In genomic region chr17:80130992-80131391, GRCh38 we compare ENCODE assay signal across 19 cellular contexts. TPM values are rescaled to one million over a fixed set of nuclear protein-coding genes. Genes with fewer than 3 reads are reported as not detected.
A peak's percentile ranks its signal among the peaks of the same experiment; 100 is the strongest.
DNase-seq lines count a peak whose midpoint lies in the region; ATAC-seq, FAIRE-seq and TF ChIP-seq lines count a peak whose summit lies in the region.
"Had no signal": no experiment of that assay in that cellular context is flagged by ENCODE, and none has a peak within 500 bp of the region (broad histone marks: within the 10 kb centered on the region; RNA-seq: fewer than 3 reads in every experiment).

No MANE protein-coding gene starts in this region.

- no peak for TF ChIP-seq POLR2A in HepG2 (IDR thresholded peaks at IDR 0.05; ENCODE audit: insufficient read depth in 1 of 2, low read depth in 2 of 2, low read length in 2 of 2)

- H2AFZ ChIP-seq in H9 (ENCODE audit: low read length), result no peak overlapping the region
- no peak overlapping the region for H2AFZ ChIP-seq in HepG2 (ENCODE audit: low read length)
- H2AFZ ChIP-seq: GM23248 had no signal

- H3K4ac ChIP-seq in H9 (ENCODE audit: low read depth, low read length), result no peak overlapping the region

- no peak overlapping the region for H2BK20ac ChIP-seq in H9 (ENCODE audit: low read depth, low read length, poor library complexity, severe bottlenecking)

- H3K27ac ChIP-seq in H9 (ENCODE audit: insufficient read length, low read depth, low read length) (no peak overlapping the region), HepG2 (ENCODE audit: extremely low read length, insufficient read depth, low read length) (no peak overlapping the region)
- H3K27ac ChIP-seq: GM23248 had no signal

- FAIRE-seq in HepG2 (lab: Jason Lieb, UNC), result peak; percentile 63
- FAIRE-seq: A204.1, D721Med, GM12891, GM19239 had no signal

- no peak overlapping the region for H4K8ac ChIP-seq in H9 (replicated peaks; ENCODE audit: insufficient read length, low read depth, low read length)

- no peak overlapping the region for H4K91ac ChIP-seq in H9 (ENCODE audit: insufficient read length, low read depth, low read length)

- H3K36me3 ChIP-seq in HepG2 (replicated peaks in 1 of 2; ENCODE audit: control insufficient read depth in 1 of 2, insufficient read depth in 2 of 2, low read length in 2 of 2), result peaks cover 16 to 29% of the 10 kb centered on the region in 2 experiments; a peak in 4 of 5 replicates

- TF ChIP-seq EP300 in HepG2 (IDR thresholded peaks at IDR 0.05; ENCODE audit: low read depth in 2 of 2, low read length in 2 of 2) (no peak), HepG2 (CRISPR knock-in tag; IDR thresholded peaks at IDR 0.05; ENCODE audit: borderline replicate concordance) (no peak)

- H4K20me1 ChIP-seq in H9 (ENCODE audit: control insufficient read depth, insufficient read depth, insufficient read length) (no peaks in the 10 kb centered on the region), HepG2 (ENCODE audit: insufficient read depth, low read length) (no peaks in the 10 kb centered on the region)

- peaks cover under 1% of the 10 kb centered on the region; the same call in 1 of the 2 replicates for H3K27me3 Mint-ChIP-seq in H9 (ENCODE audit: low read depth)

- H3K14ac ChIP-seq in H9 (ENCODE audit: insufficient read depth, low read length), result no peak overlapping the region

- DNase-seq in H9 (no peak), LNCaP clone FGC (ENCODE audit: low read depth) (peak; percentile 82), HepG2 (ENCODE audit: low spot score) (peak; percentile 59), sciatic nerve (ENCODE audit: low spot score) (peak; percentile 17)
- no peak for DNase-seq in activated naive CD4-positive, alpha-beta T cell treated with anti-CD3 and anti-CD28 coated beads, Interleukin-2, amount 50 U/mL, for 72 hours (ENCODE audit: low spot score in 2 of 2)
- DNase-seq in activated CD4-positive, alpha-beta T cell treated with anti-CD3 and anti-CD28 coated beads, Interleukin-2, amount 50 U/mL, for 48 hours, result no peak
- DNase-seq in stimulated activated CD4-positive, alpha-beta T cell treated with anti-CD3 and anti-CD28 coated beads, Interleukin-2, amount 100 ng/mL, for 48 hours, result no peak
- DNase-seq: ACHN; BE2C; C1 segment of cervical spinal cord; Caco-2; CD4-positive, alpha-beta T cell; GM23248; HFFc6 had no signal

- H3K56ac ChIP-seq in H9 (ENCODE audit: insufficient read length, low read depth, low read length), result no peak overlapping the region

- no peak overlapping the region for H2AK5ac ChIP-seq in H9 (ENCODE audit: insufficient read length, low read length)

- ATAC-seq in HepG2 (peak; percentile 61), sciatic nerve (no peak)
- no peak for ATAC-seq in activated naive CD4-positive, alpha-beta T cell treated with anti-CD3 and anti-CD28 coated beads, Interleukin-2, amount 50 U/mL, for 72 hours
- ATAC-seq: HCT116 had no signal

- peaks cover 18 to 35% (median 33%) of the 10 kb centered on the region in 3 experiments; a peak in 6 of 7 replicates for H3K36me3 Mint-ChIP-seq in H9 (ENCODE audit: insufficient read depth in 1 of 3, low read depth in 3 of 3)
- H3K36me3 Mint-ChIP-seq in activated naive CD4-positive, alpha-beta T cell treated with anti-CD3 and anti-CD28 coated beads, Interleukin-2, amount 50 U/mL, for 72 hours, result peaks cover 7 to 27% of the 10 kb centered on the region in 2 donors

- no CpG with 5 or more reads among the region's 3 CpGs for WGBS in H9 (ENCODE audit: extremely low coverage, insufficient read length, low lambda C conversion rate)
- 18% methylated on average over 3 of the region's 3 CpGs for WGBS in HepG2 (ENCODE audit: low lambda C conversion rate)

- peaks cover 15 to 23% of the 10 kb centered on the region in 2 experiments for H3K4me1 Mint-ChIP-seq in H9

- no peak overlapping the region for H3T11ph ChIP-seq in H9 (ENCODE audit: low read length)

- H2BK12ac ChIP-seq in H9 (ENCODE audit: insufficient read length, low read depth, low read length), result no peak overlapping the region

- H3K9me3 ChIP-seq in H9 (ENCODE audit: control insufficient read depth, low read depth, low read length) (no peaks in the 10 kb centered on the region), HepG2 (ENCODE audit: low read length) (no peaks in the 10 kb centered on the region)
- H3K9me3 ChIP-seq: BE2C, Caco-2 had no signal

- CTCF ChIA-PET in HepG2 (lab: Yijun Ruan, JAX; ENCODE audit: low intra/inter-chr PET ratio, low total read pairs), result no interaction called here

- intact Hi-C loops in HepG2 (cut with micrococcal nuclease; ENCODE audit: unreplicated experiment), result no loop called here
- intact Hi-C loops in sciatic nerve (cut with DNase I), result no loop called here

- H3K4me2 ChIP-seq in H9 (ENCODE audit: insufficient read depth, insufficient read length, low read length), result no peak overlapping the region
- H3K4me2 ChIP-seq in HepG2 (ENCODE audit: low read depth, low read length), result peak overlapping the region; percentile 33

- TF ChIP-seq CTCF in H9 (conservative IDR thresholded peaks at IDR 0.05) (no peak), LNCaP clone FGC (IDR thresholded peaks at IDR 0.05; ENCODE audit: control insufficient read depth, extremely low read depth, insufficient read depth) (no peak), HepG2 (CRISPR knock-in tag; IDR thresholded peaks at IDR 0.05) (no peak)

- no peaks in the 10 kb centered on the region for H3K9me3 Mint-ChIP-seq in H9
- H3K9me3 Mint-ChIP-seq in activated naive CD4-positive, alpha-beta T cell treated with anti-CD3 and anti-CD28 coated beads, Interleukin-2, amount 50 U/mL, for 72 hours, result no peaks in the 10 kb centered on the region
- H3K9me3 Mint-ChIP-seq: CD4-positive, alpha-beta T cell; HFFc6 had no signal

- H3K4me3 Mint-ChIP-seq in H9, result no peak overlapping the region
- H3K4me3 Mint-ChIP-seq: CD4-positive, alpha-beta T cell; HFFc6 had no signal

- no peak for TF ChIP-seq RAD21 in HepG2 (CRISPR knock-in tag; IDR thresholded peaks at IDR 0.05)

- no peak overlapping the region for H2BK15ac ChIP-seq in H9 (ENCODE audit: low read depth, low read length)

- H3K9ac ChIP-seq in H9 (ENCODE audit: extremely low read depth, insufficient read length, low read length), result no peak overlapping the region
- H3K9ac ChIP-seq in HepG2 (ENCODE audit: insufficient read depth, low read depth, low read length), result no peak overlapping the region
- H3K9ac ChIP-seq: GM23248 had no signal

- no peak overlapping the region for H3K18ac ChIP-seq in H9 (ENCODE audit: insufficient read length, low read depth, low read length)

- no peak overlapping the region for H2BK5ac ChIP-seq in H9 (ENCODE audit: insufficient read length, low read length)

- BruUV-seq in HepG2 (replicated peaks; lab: Mats Ljungman, UMichigan), result no TSS peak

- no peaks in the 10 kb centered on the region; the same call in 1 of the 2 replicates for H3K4me1 ChIP-seq in H9 (ENCODE audit: insufficient read depth, low read length)
- peaks cover 24% of the 10 kb centered on the region for H3K4me1 ChIP-seq in HepG2 (ENCODE audit: insufficient read depth, low read length)
- H3K4me1 ChIP-seq: BE2C, Caco-2 had no signal

- no peak overlapping the region for H3K4me3 ChIP-seq in LNCaP clone FGC (ENCODE audit: low read depth, low read length)
- no peak overlapping the region for H3K4me3 ChIP-seq in HepG2 (replicated peaks in 1 of 3; ENCODE audit: insufficient read depth in 1 of 3, low read depth in 2 of 3, low read length in 3 of 3)
- H3K4me3 ChIP-seq: GM23248 had no signal

- no peak overlapping the region for H3K23ac ChIP-seq in H9 (ENCODE audit: insufficient read length, low read depth, low read length)

- no peaks in the 10 kb centered on the region for H3K79me2 ChIP-seq in H9 (ENCODE audit: insufficient read depth, low read length)
- H3K79me2 ChIP-seq in HepG2 (ENCODE audit: insufficient read depth, low read length), result no peaks in the 10 kb centered on the region

- H2BK120ac ChIP-seq in H9 (ENCODE audit: low read depth, low read length, poor library complexity, severe bottlenecking), result no peak overlapping the region

- no peaks in the 10 kb centered on the region for H3K23me2 ChIP-seq in H9 (ENCODE audit: insufficient read length, low read depth, low read length, poor library complexity, severe bottlenecking)

- POLR2A ChIA-PET in HepG2 (lab: Yijun Ruan, JAX), result interaction anchor here (0.6 to 2.9 kb wide), 2 partner anchors 29 to 388 kb away, joined by 3 to 8 read pairs; partner anchors contain the start of gene GAA

- peak overlapping the region in 2 of 3 experiments; percentile 27 to 68; a peak in 4 of 7 replicates for H3K27ac Mint-ChIP-seq in H9
- no peak overlapping the region for H3K27ac Mint-ChIP-seq in activated naive CD4-positive, alpha-beta T cell treated with anti-CD3 and anti-CD28 coated beads, Interleukin-2, amount 50 U/mL, for 72 hours
- H3K27ac Mint-ChIP-seq: CD4-positive, alpha-beta T cell; HFFc6 had no signal

- in situ Hi-C loops in HepG2 (cut with HindIII; ENCODE audit: extremely low pct_ligation_motif_present, low pct_unique_long_range_greater_than_20kb), result no loop called here

- H3K27me3 ChIP-seq in H9 (ENCODE audit: insufficient read depth, low read length) (no peaks in the 10 kb centered on the region), HepG2 (ENCODE audit: control insufficient read depth in 1 of 2, insufficient read depth in 2 of 2, low read length in 2 of 2) (no peaks in the 10 kb centered on the region; a peak in 1 of 5 replicates)
- H3K27me3 ChIP-seq: BE2C had no signal

- no peak overlapping the region for H4K5ac ChIP-seq in H9 (ENCODE audit: insufficient read length, low read depth, low read length)

- no peaks in the 10 kb centered on the region for H3K79me1 ChIP-seq in H9 (ENCODE audit: insufficient read depth, low read depth, low read length, poor library complexity, severe bottlenecking)

RNA-seq across cellular contexts. Expression of gene EIF4A3, which starts 15.9 kb away (rescaled TPM):
- total RNA-seq in H9 (2021) (162 and 168 TPM in 2 replicates), HepG2 (2016; rRNA removed; fragmentation: Illumina TruSeq; extraction: Trizol) (187 and 239 TPM in 2 replicates), sciatic nerve (66.0 TPM)
- 22.3 and 28.3 TPM in 2 replicates for total RNA-seq in HepG2 (2016; cell fraction: cytosol; rRNA removed; fragmentation: Illumina TruSeq; extraction: Trizol; ENCODE audit: low read depth)
- 185 and 243 TPM in 2 replicates for total RNA-seq in HepG2 (2016; cell fraction: insoluble cytoplasmic fraction; rRNA removed; fragmentation: Illumina TruSeq; extraction: Trizol)
- 36.4 and 40.0 TPM in 2 replicates for total RNA-seq in HepG2 (2016; cell fraction: membrane; rRNA removed; fragmentation: Illumina TruSeq; extraction: Trizol)
- 83.4 and 83.5 TPM in 2 replicates for total RNA-seq in HepG2 (2016; cell fraction: nucleus; rRNA removed; fragmentation: Illumina TruSeq; extraction: Trizol)
- 121 and 145 TPM in 2 replicates for polyA plus RNA-seq in HepG2 (2011; rRNA removed)
- 103 and 117 TPM in 2 replicates for polyA plus RNA-seq in HepG2 (2011; cell fraction: cytosol; rRNA removed)
- polyA plus RNA-seq in HepG2 (2011; cell fraction: nucleus; rRNA removed), result 77.0 and 103 TPM in 2 replicates
- polyA plus RNA-seq in HepG2 (2012), result 104 and 124 TPM in 2 replicates
- polyA plus RNA-seq in HepG2 (2016; cell fraction: cytosol; fragmentation: Illumina TruSeq; extraction: Trizol; ENCODE audit: low read depth), result 8.3 and 9.0 TPM in 2 replicates
- polyA plus RNA-seq in HepG2 (2016; cell fraction: insoluble cytoplasmic fraction; fragmentation: Illumina TruSeq; extraction: Trizol; ENCODE audit: low read depth), result 233 and 236 TPM in 2 replicates
- polyA plus RNA-seq in HepG2 (2016; cell fraction: membrane; fragmentation: Illumina TruSeq; extraction: Trizol; ENCODE audit: low read depth), result 19.8 and 20.6 TPM in 2 replicates
- polyA plus RNA-seq in HepG2 (2016; cell fraction: nucleus; fragmentation: Illumina TruSeq; extraction: Trizol; ENCODE audit: insufficient read depth, low read depth), result 120 and 131 TPM in 2 replicates
- 54.2 and 110 TPM in 2 replicates for polyA minus RNA-seq in HepG2 (2011; rRNA and poly(A)+ RNA removed; ENCODE audit: low replicate concordance)
- 55.3 and 55.4 TPM in 2 replicates for polyA minus RNA-seq in HepG2 (2011; cell fraction: cytosol; rRNA and poly(A)+ RNA removed)
- 61.8 and 65.1 TPM in 2 replicates for polyA minus RNA-seq in HepG2 (2011; cell fraction: nucleus; rRNA and poly(A)+ RNA removed)
- total RNA-seq in activated naive CD4-positive, alpha-beta T cell treated with anti-CD3 and anti-CD28 coated beads, Interleukin-2, amount 50 U/mL, for 72 hours, result 100 to 1,000 TPM; 105 to 144 TPM

RNA-seq across cellular contexts. Expression of gene GAA, which starts 29.6 kb away (rescaled TPM):
- 28.9 and 30.3 TPM in 2 replicates for total RNA-seq in H9 (2021)
- total RNA-seq in HepG2 (2016; rRNA removed; fragmentation: Illumina TruSeq; extraction: Trizol), result 13.4 and 36.4 TPM in 2 replicates
- 13.8 and 16.4 TPM in 2 replicates for total RNA-seq in HepG2 (2016; cell fraction: cytosol; rRNA removed; fragmentation: Illumina TruSeq; extraction: Trizol; ENCODE audit: low read depth)
- total RNA-seq in HepG2 (2016; cell fraction: insoluble cytoplasmic fraction; rRNA removed; fragmentation: Illumina TruSeq; extraction: Trizol), result 12.1 and 36.9 TPM in 2 replicates
- 20.3 and 20.7 TPM in 2 replicates for total RNA-seq in HepG2 (2016; cell fraction: membrane; rRNA removed; fragmentation: Illumina TruSeq; extraction: Trizol)
- 47.6 and 57.6 TPM in 2 replicates for total RNA-seq in HepG2 (2016; cell fraction: nucleus; rRNA removed; fragmentation: Illumina TruSeq; extraction: Trizol)
- 21.6 and 23.6 TPM in 2 replicates for polyA plus RNA-seq in HepG2 (2011; rRNA removed)
- 16.3 and 29.8 TPM in 2 replicates for polyA plus RNA-seq in HepG2 (2011; cell fraction: cytosol; rRNA removed)
- 231 and 320 TPM in 2 replicates for polyA plus RNA-seq in HepG2 (2011; cell fraction: nucleus; rRNA removed)
- 50.7 and 73.8 TPM in 2 replicates for polyA plus RNA-seq in HepG2 (2012)
- polyA plus RNA-seq in HepG2 (2016; cell fraction: cytosol; fragmentation: Illumina TruSeq; extraction: Trizol; ENCODE audit: low read depth), result 11.3 and 13.9 TPM in 2 replicates
- polyA plus RNA-seq in HepG2 (2016; cell fraction: insoluble cytoplasmic fraction; fragmentation: Illumina TruSeq; extraction: Trizol; ENCODE audit: low read depth), result 16.7 and 22.9 TPM in 2 replicates
- polyA plus RNA-seq in HepG2 (2016; cell fraction: membrane; fragmentation: Illumina TruSeq; extraction: Trizol; ENCODE audit: low read depth), result 13.9 and 14.3 TPM in 2 replicates
- 136 and 145 TPM in 2 replicates for polyA plus RNA-seq in HepG2 (2016; cell fraction: nucleus; fragmentation: Illumina TruSeq; extraction: Trizol; ENCODE audit: insufficient read depth, low read depth)
- 7.2 and 27.1 TPM in 2 replicates for polyA minus RNA-seq in HepG2 (2011; rRNA and poly(A)+ RNA removed; ENCODE audit: low replicate concordance)
- polyA minus RNA-seq in HepG2 (2011; cell fraction: cytosol; rRNA and poly(A)+ RNA removed), result 22.9 and 24.2 TPM in 2 replicates
- 20.3 and 21.2 TPM in 2 replicates for polyA minus RNA-seq in HepG2 (2011; cell fraction: nucleus; rRNA and poly(A)+ RNA removed)
- total RNA-seq in sciatic nerve, result 60.7 TPM
- 10 to 100 TPM; 34.2 to 36.3 TPM for total RNA-seq in activated naive CD4-positive, alpha-beta T cell treated with anti-CD3 and anti-CD28 coated beads, Interleukin-2, amount 50 U/mL, for 72 hours

RNA-seq across cellular contexts. Expression of gene CARD14, which starts 38.8 kb away (rescaled TPM):
- total RNA-seq in H9 (2021) (0.24 and 0.35 TPM in 2 replicates), HepG2 (2016; rRNA removed; fragmentation: Illumina TruSeq; extraction: Trizol) (0.11 TPM in 1 of 2 replicates, not detected in the other), sciatic nerve (0.49 TPM)
- not detected in 2 replicates for total RNA-seq in HepG2 (2016; cell fraction: cytosol; rRNA removed; fragmentation: Illumina TruSeq; extraction: Trizol; ENCODE audit: low read depth)
- total RNA-seq in HepG2 (2016; cell fraction: insoluble cytoplasmic fraction; rRNA removed; fragmentation: Illumina TruSeq; extraction: Trizol), result 0.06 TPM in 1 of 2 replicates, not detected in the other
- total RNA-seq in HepG2 (2016; cell fraction: membrane; rRNA removed; fragmentation: Illumina TruSeq; extraction: Trizol), result not detected in 2 replicates
- total RNA-seq in HepG2 (2016; cell fraction: nucleus; rRNA removed; fragmentation: Illumina TruSeq; extraction: Trizol), result not detected in 2 replicates
- polyA plus RNA-seq in HepG2 (2011; rRNA removed), result 0.03 TPM in 1 of 2 replicates, not detected in the other
- not detected in 2 replicates for polyA plus RNA-seq in HepG2 (2011; cell fraction: cytosol; rRNA removed)
- polyA plus RNA-seq in HepG2 (2011; cell fraction: nucleus; rRNA removed), result 0.05 and 0.11 TPM in 2 replicates
- polyA plus RNA-seq in HepG2 (2012), result 0.16 and 0.19 TPM in 2 replicates
- polyA plus RNA-seq in HepG2 (2016; cell fraction: cytosol; fragmentation: Illumina TruSeq; extraction: Trizol; ENCODE audit: low read depth), result not detected in 2 replicates
- polyA plus RNA-seq in HepG2 (2016; cell fraction: insoluble cytoplasmic fraction; fragmentation: Illumina TruSeq; extraction: Trizol; ENCODE audit: low read depth), result not detected in 2 replicates
- polyA plus RNA-seq in HepG2 (2016; cell fraction: membrane; fragmentation: Illumina TruSeq; extraction: Trizol; ENCODE audit: low read depth), result not detected in 2 replicates
- 0.21 TPM in 1 of 2 replicates, not detected in the other for polyA plus RNA-seq in HepG2 (2016; cell fraction: nucleus; fragmentation: Illumina TruSeq; extraction: Trizol; ENCODE audit: insufficient read depth, low read depth)
- polyA minus RNA-seq in HepG2 (2011; rRNA and poly(A)+ RNA removed; ENCODE audit: low replicate concordance), result 0.22 and 5.5 TPM in 2 replicates
- not detected in 2 replicates for polyA minus RNA-seq in HepG2 (2011; cell fraction: cytosol; rRNA and poly(A)+ RNA removed)
- not detected in 2 replicates for polyA minus RNA-seq in HepG2 (2011; cell fraction: nucleus; rRNA and poly(A)+ RNA removed)
- total RNA-seq in activated naive CD4-positive, alpha-beta T cell treated with anti-CD3 and anti-CD28 coated beads, Interleukin-2, amount 50 U/mL, for 72 hours, result under 1 TPM in 1 of 2 donors, not detected in 1; 0.19 TPM
- total RNA-seq: CD4-positive, alpha-beta T cell; GM23248; HFFc6 had no signal

Comparison
In these comparisons a context has a peak if more than half of its experiments do, and no peak if none do; other contexts are left out.
1. DNase-seq: peak in LNCaP clone FGC (single experiment), HepG2 (single experiment) and sciatic nerve (single experiment); none in H9 (single experiment), activated naive CD4-positive, alpha-beta T cell treated with anti-CD3 and anti-CD28 coated beads, Interleukin-2, amount 50 U/mL, for 72 hours (0 of 2), activated CD4-positive, alpha-beta T cell treated with anti-CD3 and anti-CD28 coated beads, Interleukin-2, amount 50 U/mL, for 48 hours (0 of 2) and stimulated activated CD4-positive, alpha-beta T cell treated with anti-CD3 and anti-CD28 coated beads, Interleukin-2, amount 100 ng/mL, for 48 hours (0 of 2).
2. H3K27ac Mint-ChIP-seq: peak in H9 (2 of 3); none in activated naive CD4-positive, alpha-beta T cell treated with anti-CD3 and anti-CD28 coated beads, Interleukin-2, amount 50 U/mL, for 72 hours (0 of 2).